ENCODE assay signal across 11 cellular contexts in genomic region chr7:92075455-92076158, GRCh38. TPM values are rescaled to one million over a fixed set of nuclear protein-coding genes. Genes with fewer than 3 reads are reported as not detected.
DNase-seq lines count a peak whose midpoint lies in the region; ATAC-seq and TF ChIP-seq lines count a peak whose summit lies in the region.
"Had no signal": no experiment of that assay in that cellular context is flagged by ENCODE, and none has a peak within 500 bp of the region (broad histone marks: within the 10 kb centered on the region; RNA-seq: fewer than 3 reads in every experiment).

No MANE protein-coding gene starts in this region.

- H3K9me3 ChIP-seq in mesenchymal stem cell (ENCODE audit: control insufficient read depth, low read length), result no peaks in the 10 kb centered on the region
- H3K9me3 ChIP-seq: gastrocnemius medialis had no signal

- no peak for DNase-seq in mesenchymal stem cell
- no peak for DNase-seq in HEK293T (ENCODE audit: extremely low spot score)
- no peak for DNase-seq in A172 (ENCODE audit: low spot score)
- DNase-seq: C1 segment of cervical spinal cord, gastrocnemius medialis, nephron progenitor cell had no signal

- no peak overlapping the region for H2AFZ ChIP-seq in mesenchymal stem cell (ENCODE audit: low read depth, low read length)

- no peak overlapping the region for H4K91ac ChIP-seq in mesenchymal stem cell (ENCODE audit: low read length)

- H3K36me3 ChIP-seq in mesenchymal stem cell (ENCODE audit: control insufficient read depth in 1 of 2, insufficient read depth in 2 of 2, low read depth in 1 of 2, low read length in 2 of 2), result peaks cover 6 to 56% of the 10 kb centered on the region in 2 experiments

- no peaks in the 10 kb centered on the region for H3K27me3 ChIP-seq in mesenchymal stem cell (ENCODE audit: control insufficient read depth in 1 of 2, insufficient read depth in 1 of 2, low read length in 2 of 2)
- H3K27me3 ChIP-seq: gastrocnemius medialis had no signal

- no peak overlapping the region for H4K8ac ChIP-seq in mesenchymal stem cell (ENCODE audit: low read length)

- no peaks in the 10 kb centered on the region for H3K4me1 ChIP-seq in mesenchymal stem cell (ENCODE audit: control insufficient read depth, insufficient read depth, low read depth, low read length)
- H3K4me1 ChIP-seq: gastrocnemius medialis had no signal

- H3K9ac ChIP-seq in mesenchymal stem cell (ENCODE audit: low read length), result no peak overlapping the region

- no peak overlapping the region for H2BK15ac ChIP-seq in mesenchymal stem cell (ENCODE audit: low read depth, poor library complexity, severe bottlenecking)

- POLR2A ChIA-PET in HEK293T (lab: Yijun Ruan, JAX), result no interaction called here

- TF ChIP-seq CTCF in 22Rv1 (IDR thresholded peaks at IDR 0.05), result no peak

- peaks cover 1% of the 10 kb centered on the region for H3K79me1 ChIP-seq in mesenchymal stem cell (replicated peaks; ENCODE audit: low read length, poor library complexity, severe bottlenecking)

- H2AK5ac ChIP-seq in mesenchymal stem cell (ENCODE audit: low read length, severe bottlenecking), result no peak overlapping the region

- H3K4ac ChIP-seq in mesenchymal stem cell (ENCODE audit: low read depth in 1 of 2, low read length in 2 of 2), result no peak overlapping the region

- peak; percentile 90 for ATAC-seq in GM18867 (IDR thresholded peaks at IDR 0.05; ENCODE audit: unreplicated experiment)
- ATAC-seq in HG02571 (IDR thresholded peaks at IDR 0.05; ENCODE audit: unreplicated experiment), result peak; percentile 77
- ATAC-seq in HG03565 (IDR thresholded peaks at IDR 0.05; ENCODE audit: unreplicated experiment), result peak; percentile 92
- no peak for ATAC-seq in HG02970 (IDR thresholded peaks at IDR 0.05; ENCODE audit: low FRiP score, unreplicated experiment)
- ATAC-seq: gastrocnemius medialis had no signal

- H3K4me2 ChIP-seq in mesenchymal stem cell (ENCODE audit: low read length, poor library complexity, severe bottlenecking), result no peak overlapping the region

- H2BK5ac ChIP-seq in mesenchymal stem cell (ENCODE audit: low read depth, low read length, poor library complexity, severe bottlenecking), result no peak overlapping the region

- H3K18ac ChIP-seq in mesenchymal stem cell (ENCODE audit: low read depth in 1 of 2, low read length in 2 of 2), result no peak overlapping the region

- H3K23ac ChIP-seq in mesenchymal stem cell (ENCODE audit: low read length in 2 of 2), result no peak overlapping the region

- H3K27ac ChIP-seq in 22Rv1, result peak overlapping the region; percentile 65
- H3K27ac ChIP-seq in mesenchymal stem cell (ENCODE audit: low read length, poor library complexity, severe bottlenecking), result no peak overlapping the region
- H3K27ac ChIP-seq: gastrocnemius medialis had no signal

- CTCF ChIA-PET in HEK293T (lab: Yijun Ruan, JAX), result no interaction called here

- no peak overlapping the region for H3K4me3 ChIP-seq in mesenchymal stem cell (ENCODE audit: insufficient read depth in 1 of 2, low read depth in 1 of 2, low read length in 2 of 2)
- H3K4me3 ChIP-seq: gastrocnemius medialis had no signal

- 97% methylated on average over 2 of the region's 4 CpGs for WGBS in mesenchymal stem cell

- H2BK12ac ChIP-seq in mesenchymal stem cell (ENCODE audit: low read length in 2 of 2), result no peak overlapping the region

- H3K14ac ChIP-seq in mesenchymal stem cell (ENCODE audit: low read length in 2 of 2), result no peak overlapping the region

- no peak overlapping the region for H2BK120ac ChIP-seq in mesenchymal stem cell (ENCODE audit: low read depth, low read length)

TF ChIP-seq in HEK293T, 16 proteins besides CTCF, POLR2A, EP300 and RAD21:
- TF ChIP-seq BHLHE40 (IDR thresholded peaks at IDR 0.05; ENCODE audit: borderline replicate concordance) (no peak), FOXK2 (IDR thresholded peaks at IDR 0.05) (no peak), TARDBP (IDR thresholded peaks at IDR 0.05) (no peak), L3MBTL2 (conservative IDR thresholded peaks at IDR 0.05) (no peak), ARNT (IDR thresholded peaks at IDR 0.05) (no peak)
- TF ChIP-seq, protein P1, sequence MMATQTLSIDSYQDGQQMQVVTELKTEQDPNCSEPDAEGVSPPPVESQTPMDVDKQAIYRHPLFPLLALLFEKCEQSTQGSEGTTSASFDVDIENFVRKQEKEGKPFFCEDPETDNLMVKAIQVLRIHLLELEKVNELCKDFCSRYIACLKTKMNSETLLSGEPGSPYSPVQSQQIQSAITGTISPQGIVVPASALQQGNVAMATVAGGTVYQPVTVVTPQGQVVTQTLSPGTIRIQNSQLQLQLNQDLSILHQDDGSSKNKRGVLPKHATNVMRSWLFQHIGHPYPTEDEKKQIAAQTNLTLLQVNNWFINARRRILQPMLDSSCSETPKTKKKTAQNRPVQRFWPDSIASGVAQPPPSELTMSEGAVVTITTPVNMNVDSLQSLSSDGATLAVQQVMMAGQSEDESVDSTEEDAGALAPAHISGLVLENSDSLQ (IDR thresholded peaks at IDR 0.05), result no peak
TF ChIP-seq in HEK293T: peak in this region for 0.

RNA-seq across cellular contexts. Expression of gene CYP51A1, which starts 58.7 kb away (rescaled TPM):
- polyA plus RNA-seq in mesenchymal stem cell (2013, experiment 1 of 2), result 147 TPM
- 149 TPM for polyA plus RNA-seq in mesenchymal stem cell (2013, experiment 2 of 2)
- total RNA-seq in A172 (2014; rRNA removed; shearing (Covaris generic)), result 67.9 and 78.6 TPM in 2 replicates
